In genomic region chr2:178069551-178069950, GRCh38 we compare ENCODE assay signal across 1 cellular context.
TF ChIP-seq lines count a peak whose summit lies in the region.

No MANE protein-coding gene starts in this region.

TF ChIP-seq in GM23338, 12 proteins besides CTCF, POLR2A, EP300 and RAD21 (continued from another document):
- TF ChIP-seq NANOG (IDR thresholded peaks at IDR 0.05; ENCODE audit: borderline replicate concordance) (no peak), STAT1 (IDR thresholded peaks at IDR 0.05; ENCODE audit: unreplicated experiment) (no peak), ZNF331 (CRISPR knock-in tag; IDR thresholded peaks at IDR 0.05; ENCODE audit: low read depth) (no peak), CREB1 (CRISPR knock-in tag; IDR thresholded peaks at IDR 0.05; ENCODE audit: low read depth) (no peak), REST (IDR thresholded peaks at IDR 0.05; ENCODE audit: unreplicated experiment) (no peak), ZNF114 (CRISPR knock-in tag; IDR thresholded peaks at IDR 0.05) (no peak)
